In genomic region chr4:173498023-173498422, GRCh38 we compare ENCODE assay signal across 14 cellular contexts. TPM values are rescaled to one million over a fixed set of nuclear protein-coding genes. Genes with fewer than 3 reads are reported as not detected.
A peak's percentile ranks its signal among the peaks of the same experiment; 100 is the strongest.
DNase-seq lines count a peak whose midpoint lies in the region; ATAC-seq and TF ChIP-seq lines count a peak whose summit lies in the region.
"Had no signal": no experiment of that assay in that cellular context is flagged by ENCODE, and none has a peak within 500 bp of the region (broad histone marks: within the 10 kb centered on the region; RNA-seq: fewer than 3 reads in every experiment).

No MANE protein-coding gene starts in this region.

- POLR2A ChIA-PET in activated B cell treated with CpG ODN at 0.5 μM for 24 hours (lab: Charles Lee), result no interaction called here
- POLR2A ChIA-PET in WTC11 (lab: Charles Lee), result no interaction called here

- H3K27me3 Mint-ChIP-seq in activated B cell treated with CpG ODN at 0.5 μM for 24 hours (peaks cover 35% of the 10 kb centered on the region), WTC11 (ENCODE audit: low read depth) (peaks cover 100% of the 10 kb centered on the region)

- ATAC-seq in GM18909 (IDR thresholded peaks at IDR 0.05; ENCODE audit: poor library complexity, unreplicated experiment), result peak; percentile 60
- peak; percentile 42 for ATAC-seq in GM21737 (IDR thresholded peaks at IDR 0.05; ENCODE audit: unreplicated experiment)
- peak; percentile 36 for ATAC-seq in HG03196 (IDR thresholded peaks at IDR 0.05; ENCODE audit: unreplicated experiment)
- peak; percentile 45 for ATAC-seq in activated B cell treated with CpG ODN at 0.5 μM for 24 hours (ENCODE audit: low read depth)
- ATAC-seq in WTC11, result no peak
- ATAC-seq: gastrocnemius medialis, left lung had no signal

- TF ChIP-seq CTCF in activated B cell treated with CpG ODN at 0.5 μM for 24 hours (IDR thresholded peaks at IDR 0.05) (no peak), WTC11 (IDR thresholded peaks at IDR 0.05) (no peak)

- H3K27ac Mint-ChIP-seq in activated B cell treated with CpG ODN at 0.5 μM for 24 hours, result peak overlapping the region; percentile 50
- H3K27ac Mint-ChIP-seq in WTC11, result no peak overlapping the region
- H3K27ac Mint-ChIP-seq: CD8-positive, alpha-beta memory T cell had no signal

- H3K4me3 Mint-ChIP-seq in activated B cell treated with CpG ODN at 0.5 μM for 24 hours (peak overlapping the region; percentile 9), WTC11 (no peak overlapping the region)
- H3K4me3 Mint-ChIP-seq: CD8-positive, alpha-beta memory T cell had no signal

- H3K36me3 Mint-ChIP-seq in activated B cell treated with CpG ODN at 0.5 μM for 24 hours (ENCODE audit: low read depth) (peaks cover 8% of the 10 kb centered on the region), WTC11 (no peaks in the 10 kb centered on the region)
- H3K36me3 Mint-ChIP-seq: CD8-positive, alpha-beta memory T cell had no signal

- CTCF ChIA-PET in activated B cell treated with CpG ODN at 0.5 μM for 24 hours (lab: Charles Lee) (interaction anchor here (2.0 kb wide), 1 partner anchor 484 kb away, joined by 5 read pairs; no protein-coding TSS in a partner anchor), WTC11 (lab: Charles Lee) (interaction anchor here (0.7 kb wide), 1 partner anchor 204 kb away, joined by 4 read pairs; no protein-coding TSS in a partner anchor)

- intact Hi-C loops in activated B cell treated with CpG ODN at 0.5 μM for 24 hours (cut with micrococcal nuclease) (no loop called here), posterior vena cava (cut with DNase I) (loop anchor here in 1 of 2 donors (10.0 kb wide), 1 partner anchor 183 kb away; no protein-coding TSS in a partner anchor)

- peaks cover 6% of the 10 kb centered on the region for H3K9me3 Mint-ChIP-seq in activated B cell treated with CpG ODN at 0.5 μM for 24 hours
- no peaks in the 10 kb centered on the region for H3K9me3 Mint-ChIP-seq in WTC11

- H3K4me1 Mint-ChIP-seq in activated B cell treated with CpG ODN at 0.5 μM for 24 hours (peaks cover 40% of the 10 kb centered on the region), WTC11 (peaks cover 37% of the 10 kb centered on the region)

- DNase-seq in activated B cell treated with CpG ODN at 0.5 μM for 24 hours (no peak), posterior vena cava (ENCODE audit: low spot score) (no peak), NCI-H2196 (lab: John Stamatoyannopoulos, UW; ENCODE audit: unreplicated experiment) (no peak), NCI-H1436 treated with DMSO at 0.1 percent for 48 hours (lab: John Stamatoyannopoulos, UW) (no peak), WTC11 (ENCODE audit: low spot score) (no peak)
- DNase-seq: CD8-positive, alpha-beta memory T cell; gastrocnemius medialis; IMR-90; left lung; NCI-H2171; Peyer's patch had no signal

TF ChIP-seq in WTC11, 78 proteins besides CTCF, POLR2A, EP300 and RAD21:
- TF ChIP-seq ESRRA (CRISPR knock-in tag; IDR thresholded peaks at IDR 0.05; ENCODE audit: borderline replicate concordance) (no peak), USF2 (CRISPR knock-in tag; IDR thresholded peaks at IDR 0.05) (no peak), ZNF263 (CRISPR knock-in tag; IDR thresholded peaks at IDR 0.05; ENCODE audit: low read depth) (no peak), FOXJ3 (CRISPR knock-in tag; IDR thresholded peaks at IDR 0.05; ENCODE audit: borderline replicate concordance) (no peak), ZNF416 (CRISPR knock-in tag; IDR thresholded peaks at IDR 0.05) (no peak), ATF2 (CRISPR knock-in tag; IDR thresholded peaks at IDR 0.05; ENCODE audit: borderline replicate concordance, low read depth) (no peak), TP53 (CRISPR knock-in tag; IDR thresholded peaks at IDR 0.05) (no peak), ZNF671 (CRISPR knock-in tag; IDR thresholded peaks at IDR 0.05) (no peak), ZNF219 (CRISPR knock-in tag; IDR thresholded peaks at IDR 0.05; ENCODE audit: borderline replicate concordance) (no peak), IRF1 (CRISPR knock-in tag; IDR thresholded peaks at IDR 0.05) (no peak), PRRX2 (CRISPR knock-in tag; IDR thresholded peaks at IDR 0.05) (no peak), ERG (CRISPR knock-in tag; IDR thresholded peaks at IDR 0.05) (no peak), ZNF281 (CRISPR knock-in tag; IDR thresholded peaks at IDR 0.05) (no peak), ZNF396 (CRISPR knock-in tag; IDR thresholded peaks at IDR 0.05; ENCODE audit: borderline replicate concordance) (no peak), SP1 (CRISPR knock-in tag; conservative IDR thresholded peaks at IDR 0.05) (no peak), ZBTB21 (CRISPR knock-in tag; IDR thresholded peaks at IDR 0.05; ENCODE audit: borderline replicate concordance) (no peak), RELA (CRISPR knock-in tag; IDR thresholded peaks at IDR 0.05; ENCODE audit: borderline replicate concordance) (no peak), CBFB (CRISPR knock-in tag; IDR thresholded peaks at IDR 0.05; ENCODE audit: low read depth) (no peak)

RNA-seq across cellular contexts. Expression of gene HAND2, which starts 32.0 kb away (rescaled TPM):
- total RNA-seq in activated B cell treated with CpG ODN at 0.5 μM for 24 hours, result not detected in 2 replicates
- total RNA-seq in posterior vena cava, result 1 to 10 TPM; 1.1 to 3.5 TPM
- total RNA-seq in WTC11 (2021), result 0.09 to 0.13 TPM in 2 of 3 replicates, not detected in the other
- total RNA-seq: CD8-positive, alpha-beta memory T cell; left lung had no signal
